1 cellular context compared by ENCODE assay signal in the genomic region with DNA sequence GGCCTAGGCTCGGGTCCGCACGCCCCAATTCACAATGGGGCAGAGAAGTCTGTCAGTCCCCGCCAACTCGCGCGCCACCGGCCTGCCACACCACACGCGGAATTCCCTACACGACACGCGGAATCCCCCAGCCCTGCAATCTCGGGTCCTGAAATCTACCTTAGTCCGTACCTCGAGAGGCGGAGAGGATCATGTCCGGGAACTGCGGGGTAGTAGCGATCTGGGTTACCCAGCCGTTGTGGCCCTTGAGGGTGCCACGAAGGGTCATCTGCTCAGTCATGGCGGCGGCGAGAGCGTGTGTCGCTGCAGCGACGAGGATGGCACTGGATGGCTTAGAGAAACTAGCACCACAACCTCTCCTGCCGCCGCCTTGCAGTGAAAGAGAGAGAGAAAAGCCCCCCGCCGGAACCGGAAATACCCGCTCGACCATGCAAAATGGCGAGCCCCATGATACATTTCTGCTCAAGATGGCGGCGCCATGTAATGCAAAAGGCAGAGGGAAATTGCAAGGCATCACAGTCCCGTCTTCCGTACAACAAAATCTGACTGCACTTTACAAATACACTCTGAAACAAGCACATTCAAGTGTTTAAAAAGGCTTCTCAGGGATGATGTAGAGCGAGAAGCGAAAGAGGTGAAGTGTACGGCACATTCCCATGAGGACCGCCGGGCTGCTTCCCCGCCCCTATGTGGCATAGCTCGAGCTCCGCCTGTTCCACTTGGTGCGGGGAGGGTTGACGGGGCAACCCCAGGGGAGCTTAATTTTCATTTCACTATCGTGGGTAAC.
TF ChIP-seq lines count a peak whose summit lies in the region.

Gene RACK1, minus strand, starts transcription at position 386 of the 787 bp plus-strand sequence. Its CDS starts 106 bp downstream, at position 280.

TF ChIP-seq in WTC11, 78 proteins besides CTCF, POLR2A, EP300 and RAD21 (continued from another document):
- TF ChIP-seq FOXP1 (CRISPR knock-in tag; IDR thresholded peaks at IDR 0.05; ENCODE audit: borderline replicate concordance) = peak; percentile 75
- TF ChIP-seq FOXK1 (CRISPR knock-in tag; IDR thresholded peaks at IDR 0.05) = peak; percentile 16
- TF ChIP-seq HMGXB4 (CRISPR knock-in tag; IDR thresholded peaks at IDR 0.05) = peak; percentile 83; the same call in 1 of the 2 replicates
- 0 out of 2 replicates have a peak, but pooled peaks have one; percentile 73 for TF ChIP-seq ATF1 (CRISPR knock-in tag; IDR thresholded peaks at IDR 0.05)
- TF ChIP-seq SMAD3 (CRISPR knock-in tag; IDR thresholded peaks at IDR 0.05; ENCODE audit: borderline replicate concordance) = peak; percentile 18; the same call in 1 of the 2 replicates
- TF ChIP-seq MYBL2 (CRISPR knock-in tag; IDR thresholded peaks at IDR 0.05) = peak; percentile 35; the same call in 1 of the 2 replicates
- TF ChIP-seq CREB1 (CRISPR knock-in tag; IDR thresholded peaks at IDR 0.05) = peak; percentile 78; the same call in 1 of the 2 replicates
- TF ChIP-seq GABPB1 (CRISPR knock-in tag; IDR thresholded peaks at IDR 0.05) = peak; percentile 70
- peak; percentile 84; the same call in 1 of the 2 replicates for TF ChIP-seq E2F1 (CRISPR knock-in tag; IDR thresholded peaks at IDR 0.05)
- TF ChIP-seq, protein P1, sequence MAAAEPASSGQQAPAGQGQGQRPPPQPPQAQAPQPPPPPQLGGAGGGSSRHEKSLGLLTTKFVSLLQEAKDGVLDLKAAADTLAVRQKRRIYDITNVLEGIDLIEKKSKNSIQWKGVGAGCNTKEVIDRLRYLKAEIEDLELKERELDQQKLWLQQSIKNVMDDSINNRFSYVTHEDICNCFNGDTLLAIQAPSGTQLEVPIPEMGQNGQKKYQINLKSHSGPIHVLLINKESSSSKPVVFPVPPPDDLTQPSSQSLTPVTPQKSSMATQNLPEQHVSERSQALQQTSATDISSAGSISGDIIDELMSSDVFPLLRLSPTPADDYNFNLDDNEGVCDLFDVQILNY (CRISPR knock-in tag; IDR thresholded peaks at IDR 0.05) = peak; percentile 63; the same call in 1 of the 2 replicates
- TF ChIP-seq IRF1 (CRISPR knock-in tag; IDR thresholded peaks at IDR 0.05) = peak; percentile 51; the same call in 1 of the 2 replicates
- TF ChIP-seq NR3C1 (CRISPR knock-in tag; conservative IDR thresholded peaks at IDR 0.05; ENCODE audit: low read depth) = no peak
- TF ChIP-seq RELA (CRISPR knock-in tag; IDR thresholded peaks at IDR 0.05; ENCODE audit: borderline replicate concordance) = no peak
TF ChIP-seq in WTC11: peak in this region for 19.
